Comparison of ENCODE assay signal across 6 cellular contexts in genomic region chr16:89819448-89819847, GRCh38. TPM values are rescaled to one million over a fixed set of nuclear protein-coding genes. Genes with fewer than 3 reads are reported as not detected.
A peak's percentile ranks its signal among the peaks of the same experiment; 100 is the strongest.
DNase-seq lines count a peak whose midpoint lies in the region; ATAC-seq and TF ChIP-seq lines count a peak whose summit lies in the region.
"Not testable (repeated sequence)": the region's sequence is repeated elsewhere in the genome, so short reads cannot be mapped to it uniquely, and the experiment has no call there.

No MANE protein-coding gene starts in this region.

- H3K36me3 ChIP-seq in BLaER1; GM23338 (ENCODE audit: insufficient read depth); iPS-20b (ENCODE audit: insufficient read depth, low read depth, low read length): not testable (repeated sequence)

- H3K36me3 Mint-ChIP-seq in GM23338 (ENCODE audit: low read depth): peaks cover 29% of the 10 kb centered on the region
- H3K36me3 Mint-ChIP-seq in T-cell; activated T-helper 17 cell treated with anti-CD3 and anti-CD28 coated beads, Interleukin-2, amount 50 U/mL, for 72 hours (ENCODE audit: low read depth); stimulated activated effector memory CD8-positive, alpha-beta T cell treated with anti-CD3 and anti-CD28 coated beads, Interleukin-12 subunit alpha, Interleukin-12 subunit beta, amount 100 ng/mL, for 72 hours: not testable (repeated sequence)

- H3K9ac ChIP-seq in BLaER1; iPS-20b (ENCODE audit: low read depth, low read length): not testable (repeated sequence)

- POLR2A ChIA-PET in T-cell (lab: Charles Lee): not testable (repeated sequence)

- H3K9me2 ChIP-seq in GM23338 (ENCODE audit: insufficient read depth): not testable (repeated sequence)

- not testable (repeated sequence) for H3K4me3 ChIP-seq in BLaER1, GM23338
- H3K4me3 ChIP-seq in iPS-20b (ENCODE audit: low read length): peak overlapping the region; percentile 14; the same call in 1 of the 2 replicates

- H3K4me2 ChIP-seq in BLaER1: peak overlapping the region; percentile 45
- not testable (repeated sequence) for H3K4me2 ChIP-seq in GM23338

- not testable (repeated sequence) for H3K27me3 ChIP-seq in BLaER1; GM23338 (ENCODE audit: insufficient read depth); iPS-20b (ENCODE audit: insufficient read depth, low read length)

- H3K4me3 Mint-ChIP-seq in GM23338: peak overlapping the region; percentile 70; the same call in 1 of the 3 replicates
- H3K4me3 Mint-ChIP-seq in T-cell: peak overlapping the region; percentile 17 to 40 (median 31)
- H3K4me3 Mint-ChIP-seq in activated T-helper 17 cell treated with anti-CD3 and anti-CD28 coated beads, Interleukin-2, amount 50 U/mL, for 72 hours: peak overlapping the region; percentile 80
- H3K4me3 Mint-ChIP-seq in stimulated activated effector memory CD8-positive, alpha-beta T cell treated with anti-CD3 and anti-CD28 coated beads, Interleukin-12 subunit alpha, Interleukin-12 subunit beta, amount 100 ng/mL, for 72 hours: peak overlapping the region; percentile 9

- not testable (repeated sequence) for H3K27ac ChIP-seq in BLaER1; GM23338 (ENCODE audit: low read depth); iPS-20b (ENCODE audit: low read length)

- peaks cover 18% of the 10 kb centered on the region for H3K27me3 Mint-ChIP-seq in GM23338 (ENCODE audit: insufficient read depth, low read depth, poor library complexity)
- not testable (repeated sequence) for H3K27me3 Mint-ChIP-seq in T-cell; activated T-helper 17 cell treated with anti-CD3 and anti-CD28 coated beads, Interleukin-2, amount 50 U/mL, for 72 hours

- not testable (repeated sequence) for H3K27ac Mint-ChIP-seq in GM23338; T-cell; activated T-helper 17 cell treated with anti-CD3 and anti-CD28 coated beads, Interleukin-2, amount 50 U/mL, for 72 hours; stimulated activated effector memory CD8-positive, alpha-beta T cell treated with anti-CD3 and anti-CD28 coated beads, Interleukin-12 subunit alpha, Interleukin-12 subunit beta, amount 100 ng/mL, for 72 hours

- not testable (repeated sequence) for H2AFZ ChIP-seq in GM23338

- CTCF ChIA-PET in T-cell (lab: Charles Lee): interaction anchor here in 1 of 2 donors (0.7 to 1.1 kb wide), 2 partner anchors 9 to 100 kb away, joined by 3 to 4 read pairs; no protein-coding TSS in a partner anchor

- peaks cover 15% of the 10 kb centered on the region for H3K79me2 ChIP-seq in GM23338 (replicated peaks; ENCODE audit: insufficient read depth)

- not testable (repeated sequence) for H3K9me3 ChIP-seq in BLaER1; iPS-20b (ENCODE audit: insufficient read depth, low read depth, low read length)

- H3K4me1 Mint-ChIP-seq in GM23338 (peaks cover 25% of the 10 kb centered on the region; the same call in 2 of the 3 replicates), T-cell (peaks cover 14 to 26% (median 25%) of the 10 kb centered on the region in 3 donors)
- H3K4me1 Mint-ChIP-seq in activated T-helper 17 cell treated with anti-CD3 and anti-CD28 coated beads, Interleukin-2, amount 50 U/mL, for 72 hours: peaks cover 18% of the 10 kb centered on the region
- H3K4me1 Mint-ChIP-seq in stimulated activated effector memory CD8-positive, alpha-beta T cell treated with anti-CD3 and anti-CD28 coated beads, Interleukin-12 subunit alpha, Interleukin-12 subunit beta, amount 100 ng/mL, for 72 hours: peaks cover 40% of the 10 kb centered on the region

- not testable (repeated sequence) for TF ChIP-seq CTCF in GM23338 (conservative IDR thresholded peaks at IDR 0.05; ENCODE audit: low read depth in 2 of 2)

- H3K4me1 ChIP-seq in BLaER1: peaks cover 60% of the 10 kb centered on the region
- peaks cover 15% of the 10 kb centered on the region for H3K4me1 ChIP-seq in GM23338 (ENCODE audit: insufficient read depth)
- H3K4me1 ChIP-seq in iPS-20b (ENCODE audit: insufficient read depth, low read length): peaks cover 11% of the 10 kb centered on the region; the same call in 1 of the 2 replicates

- H3F3A ChIP-seq in GM23338 (replicated peaks; ENCODE audit: low read depth): peaks cover 16% of the 10 kb centered on the region

- peaks cover 17% of the 10 kb centered on the region; the same call in 2 of the 3 replicates for H3K9me3 Mint-ChIP-seq in GM23338
- not testable (repeated sequence) for H3K9me3 Mint-ChIP-seq in T-cell; activated T-helper 17 cell treated with anti-CD3 and anti-CD28 coated beads, Interleukin-2, amount 50 U/mL, for 72 hours; stimulated activated effector memory CD8-positive, alpha-beta T cell treated with anti-CD3 and anti-CD28 coated beads, Interleukin-12 subunit alpha, Interleukin-12 subunit beta, amount 100 ng/mL, for 72 hours

- ATAC-seq in GM23338; T-cell (replicated peaks in 1 of 4); activated T-helper 17 cell treated with anti-CD3 and anti-CD28 coated beads, Interleukin-2, amount 50 U/mL, for 72 hours (replicated peaks); stimulated activated effector memory CD8-positive, alpha-beta T cell treated with anti-CD3 and anti-CD28 coated beads, Interleukin-12 subunit alpha, Interleukin-12 subunit beta, amount 100 ng/mL, for 72 hours: not testable (repeated sequence)

- H4K20me1 ChIP-seq in BLaER1; GM23338 (replicated peaks; ENCODE audit: insufficient read depth): not testable (repeated sequence)

- not testable (repeated sequence) for DNase-seq in GM23338 (ENCODE audit: low spot score); T-cell; stimulated activated effector memory CD8-positive, alpha-beta T cell treated with anti-CD3 and anti-CD28 coated beads, Interleukin-12 subunit alpha, Interleukin-12 subunit beta, amount 100 ng/mL, for 72 hours (ENCODE audit: low spot score in 2 of 2)

RNA-seq across cellular contexts. Expression of gene FANCA, which starts 3.0 kb away (rescaled TPM):
- total RNA-seq in GM23338 (2014; rRNA removed; shearing (Covaris generic)): 75.9 and 89.9 TPM in 2 replicates
- polyA plus RNA-seq in GM23338 (2016; fragmentation: Nextera tagmentation; extraction: Ambion mirVana): 36.4 and 42.3 TPM in 2 replicates
- 1 to 10 TPM; 7.1 to 8.3 (median 7.8) TPM for total RNA-seq in T-cell
- 100 to 1,000 TPM; 115 to 131 TPM for total RNA-seq in activated T-helper 17 cell treated with anti-CD3 and anti-CD28 coated beads, Interleukin-2, amount 50 U/mL, for 72 hours

RNA-seq across cellular contexts. Expression of gene SPIRE2, which starts 8.8 kb away (rescaled TPM):
- 10.1 and 15.2 TPM in 2 replicates for total RNA-seq in GM23338 (2014; rRNA removed; shearing (Covaris generic))
- 5.0 and 6.5 TPM in 2 replicates for polyA plus RNA-seq in GM23338 (2016; fragmentation: Nextera tagmentation; extraction: Ambion mirVana)
- total RNA-seq in T-cell: 1 to 10 TPM in 1 of 5 donors, under 1 TPM in 3, not detected in 1; 0.23 to 1.1 (median 0.56) TPM
- 1 to 10 TPM; 4.3 to 4.8 TPM for total RNA-seq in activated T-helper 17 cell treated with anti-CD3 and anti-CD28 coated beads, Interleukin-2, amount 50 U/mL, for 72 hours

RNA-seq across cellular contexts. Expression of gene TCF25, which starts 53.9 kb away (rescaled TPM):
- total RNA-seq in GM23338 (2014; rRNA removed; shearing (Covaris generic)): 95.4 and 96.4 TPM in 2 replicates
- polyA plus RNA-seq in GM23338 (2016; fragmentation: Nextera tagmentation; extraction: Ambion mirVana): 143 and 149 TPM in 2 replicates
- total RNA-seq in T-cell: 100 to 1,000 TPM; 289 to 400 (median 322) TPM
- total RNA-seq in activated T-helper 17 cell treated with anti-CD3 and anti-CD28 coated beads, Interleukin-2, amount 50 U/mL, for 72 hours: 100 to 1,000 TPM; 181 to 195 TPM

Comparison
In these comparisons a context has a peak if more than half of its experiments do, and no peak if none do; other contexts are left out.
1. H3K4me3 Mint-ChIP-seq: peak in every context shown above with its lines; median percentile 80 in activated T-helper 17 cell treated with anti-CD3 and anti-CD28 coated beads, Interleukin-2, amount 50 U/mL, for 72 hours; 70 in GM23338; 31 in T-cell; 9 in stimulated activated effector memory CD8-positive, alpha-beta T cell treated with anti-CD3 and anti-CD28 coated beads, Interleukin-12 subunit alpha, Interleukin-12 subunit beta, amount 100 ng/mL, for 72 hours.